37 cellular contexts compared by ENCODE assay signal in genomic region chr4:150632639-150633038, GRCh38. TPM values are rescaled to one million over a fixed set of nuclear protein-coding genes. Genes with fewer than 3 reads are reported as not detected.
"Had no signal": no experiment of that assay in that cellular context is flagged by ENCODE, and none has a peak within 500 bp of the region (broad histone marks: within the 10 kb centered on the region; RNA-seq: fewer than 3 reads in every experiment).

No MANE protein-coding gene starts in this region.

- H3K27me3 ChIP-seq: MG63 had no signal

- H3K4me3 ChIP-seq: MG63 had no signal

- H3K36me3 ChIP-seq: MG63 had no signal

- DNase-seq: Karpas-422, Kasumi-1, MG63, MM.1S, MV-4-11, NCI-H1048, NCI-H1092, NCI-H1092 treated with DMSO at 0.1 percent for 48 hours, NCI-H1105, NCI-H1105 treated with DMSO at 0.1 percent for 48 hours, NCI-H1417, NCI-H1417 treated with DMSO at 0.1 percent for 48 hours, NCI-H1436, NCI-H1436 treated with DMSO at 0.1 percent for 48 hours, NCI-H146, NCI-H1694, NCI-H1694 treated with DMSO at 0.1 percent for 48 hours, NCI-H187, NCI-H187 treated with DMSO at 0.1 percent for 48 hours, NCI-H1930, NCI-H2029, NCI-H2029 treated with DMSO at 0.1 percent for 48 hours, NCI-H2081, NCI-H2081 treated with DMSO at 0.1 percent for 48 hours, NCI-H2107, NCI-H2171, NCI-H2171 treated with DMSO at 0.1 percent for 48 hours, NCI-H2227 treated with DMSO at 0.1 percent for 48 hours, NCI-H226, NCI-H345, NCI-H446, NCI-H446 treated with DMSO at 0.1 percent for 48 hours, NCI-H510A, NCI-H510A treated with DMSO at 0.1 percent for 48 hours, NCI-H524 had no signal

- H3K9me3 ChIP-seq: MG63 had no signal

RNA-seq across cellular contexts. Expression of gene MAB21L2, which starts 50.7 kb away (rescaled TPM):
- total RNA-seq: MCF 10A, NCI-H460 had no signal
